25 cellular contexts compared by ENCODE assay signal in the genomic region with DNA sequence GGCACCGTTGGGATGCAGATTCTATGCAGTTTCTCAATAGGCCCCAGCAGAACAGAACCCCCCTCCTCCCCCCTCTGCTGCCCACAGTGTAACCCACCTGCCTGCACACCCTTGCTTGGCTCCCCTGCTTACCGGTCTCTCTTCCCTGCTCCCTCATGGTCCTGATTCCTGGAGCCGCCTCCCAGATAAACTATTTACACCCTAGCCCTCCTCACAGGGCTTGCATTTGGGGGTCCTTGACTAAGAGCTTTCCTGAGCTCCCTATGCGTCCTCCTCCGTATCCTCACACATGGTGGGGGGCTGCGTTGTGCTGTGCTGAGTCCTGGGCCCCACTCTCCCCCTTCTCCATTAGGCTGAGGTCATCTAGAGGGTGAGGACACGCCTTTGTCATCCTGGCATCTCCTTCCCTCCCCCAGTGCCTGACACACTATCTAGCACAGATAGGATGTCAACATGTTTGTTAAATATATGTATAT.
"Had no signal": no experiment of that assay in that cellular context is flagged by ENCODE, and none has a peak within 500 bp of the region (broad histone marks: within the 10 kb centered on the region; RNA-seq: fewer than 3 reads in every experiment).

No MANE protein-coding gene starts in this region.

- H3K9me3 Mint-ChIP-seq: activated CD4-positive, alpha-beta T cell treated with anti-CD3 and anti-CD28 coated beads, Interleukin-2, amount 10 ng/mL, durations not matched to agents 7 days and 5 days; natural killer cell had no signal

- H3K4me3 ChIP-seq: heart left ventricle, lower lobe of right lung, spleen, tibial nerve, uterus had no signal

- ATAC-seq: activated CD8-positive, alpha-beta memory T cell treated with anti-CD3 and anti-CD28 coated beads, Interleukin-2, amount 10 ng/mL, durations not matched to agents 7 days and 5 days; activated CD8-positive, alpha-beta T cell treated with anti-CD3 and anti-CD28 coated beads for 36 hours; heart left ventricle; left lobe of liver; lower lobe of right lung; natural killer cell; right cardiac atrium; SK-N-SH treated with all-trans-retinoic acid at 6 μM for 48 hours; T-helper 17 cell; WTC11 had no signal

- H3K4me1 ChIP-seq: heart left ventricle, lower lobe of right lung, parathyroid adenoma, spleen, uterus had no signal

- H3K27me3 Mint-ChIP-seq: activated CD4-positive, alpha-beta T cell treated with anti-CD3 and anti-CD28 coated beads, Interleukin-2, amount 10 ng/mL, durations not matched to agents 7 days and 5 days; activated CD8-positive, alpha-beta memory T cell treated with anti-CD3 and anti-CD28 coated beads, Interleukin-2, amount 10 ng/mL, durations not matched to agents 7 days and 5 days had no signal

- H3K27ac Mint-ChIP-seq: activated CD4-positive, alpha-beta T cell treated with anti-CD3 and anti-CD28 coated beads, Interleukin-2, amount 10 ng/mL, durations not matched to agents 7 days and 5 days; activated CD8-positive, alpha-beta memory T cell treated with anti-CD3 and anti-CD28 coated beads, Interleukin-2, amount 10 ng/mL, durations not matched to agents 7 days and 5 days; activated CD8-positive, alpha-beta T cell treated with anti-CD3 and anti-CD28 coated beads for 36 hours; activated naive CD8-positive, alpha-beta T cell; natural killer cell; T-helper 17 cell; WTC11 had no signal

- H3K36me3 Mint-ChIP-seq: activated CD8-positive, alpha-beta memory T cell treated with anti-CD3 and anti-CD28 coated beads, Interleukin-2, amount 10 ng/mL, durations not matched to agents 7 days and 5 days; activated naive CD8-positive, alpha-beta T cell; natural killer cell had no signal

- H3K27ac ChIP-seq: heart left ventricle, lower lobe of right lung, parathyroid adenoma, spleen, tibial nerve, uterus had no signal

- H3K4me3 Mint-ChIP-seq: activated CD4-positive, alpha-beta T cell treated with anti-CD3 and anti-CD28 coated beads, Interleukin-2, amount 10 ng/mL, durations not matched to agents 7 days and 5 days; activated CD8-positive, alpha-beta memory T cell treated with anti-CD3 and anti-CD28 coated beads, Interleukin-2, amount 10 ng/mL, durations not matched to agents 7 days and 5 days; activated CD8-positive, alpha-beta T cell treated with anti-CD3 and anti-CD28 coated beads for 36 hours; activated naive CD8-positive, alpha-beta T cell; natural killer cell; T-helper 17 cell; WTC11 had no signal

- H3K27me3 ChIP-seq: tibial nerve, uterus had no signal

- H3K9ac ChIP-seq: parathyroid adenoma had no signal

- H3K79me2 ChIP-seq: parathyroid adenoma had no signal

- H3K9me3 ChIP-seq: lower lobe of right lung, tibial nerve, uterus had no signal

- H2AFZ ChIP-seq: parathyroid adenoma had no signal

- H3K36me3 ChIP-seq: heart left ventricle, lower lobe of right lung, spleen, tibial nerve, uterus had no signal

- H3K4me1 Mint-ChIP-seq: activated CD4-positive, alpha-beta T cell treated with anti-CD3 and anti-CD28 coated beads, Interleukin-2, amount 10 ng/mL, durations not matched to agents 7 days and 5 days; activated CD8-positive, alpha-beta memory T cell treated with anti-CD3 and anti-CD28 coated beads, Interleukin-2, amount 10 ng/mL, durations not matched to agents 7 days and 5 days; natural killer cell had no signal

- DNase-seq: activated CD4-positive, alpha-beta T cell treated with anti-CD3 and anti-CD28 coated beads for 1 hour; activated CD4-positive, alpha-beta T cell treated with anti-CD3 and anti-CD28 coated beads, Interleukin-2, amount 10 ng/mL, durations not matched to agents 7 days and 5 days; activated CD8-positive, alpha-beta memory T cell treated with anti-CD3 and anti-CD28 coated beads, Interleukin-2, amount 10 ng/mL, durations not matched to agents 7 days and 5 days; activated CD8-positive, alpha-beta T cell treated with anti-CD3 and anti-CD28 coated beads for 36 hours; activated effector memory CD4-positive, alpha-beta T cell treated with Interleukin-2 at 50 U/mL for 16 hours; activated naive CD4-positive, alpha-beta T cell treated with Interleukin-2 at 50 U/mL for 16 hours; activated T-cell treated with anti-CD3 and anti-CD28 coated beads for 4 hours; anterior cingulate cortex; effector memory CD4-positive, alpha-beta T cell; erythroblast; heart left ventricle; lower lobe of right lung; mesenchymal stem cell; natural killer cell; right cardiac atrium; spleen; stimulated activated naive CD4-positive, alpha-beta T cell treated with Interleukin-2 at 50 U/mL for 16 hours; T-helper 17 cell; uterus had no signal
